ENCODE assay signal across 8 cellular contexts in the genomic region with DNA sequence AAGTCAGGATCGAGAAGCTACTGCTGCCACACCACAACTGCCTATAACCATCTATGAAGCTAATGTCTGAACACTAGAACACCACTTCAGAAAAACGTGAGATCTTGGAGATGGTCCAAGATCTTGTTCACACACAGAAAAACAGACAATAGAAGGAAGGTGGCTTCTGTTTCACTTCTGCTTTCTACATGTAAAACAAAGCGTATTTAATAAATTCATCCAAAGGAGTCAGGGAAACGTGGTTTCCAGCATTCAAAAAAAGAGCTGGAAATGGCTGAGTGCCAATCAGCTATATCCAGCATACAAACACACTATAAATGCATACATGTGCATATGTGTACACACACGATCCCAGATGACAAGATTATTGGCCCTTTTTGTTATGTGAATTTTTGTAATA.
DNase-seq lines count a peak whose midpoint lies in the region; ATAC-seq and TF ChIP-seq lines count a peak whose summit lies in the region.

No MANE protein-coding gene starts in this region.

- H3K27ac ChIP-seq in hepatocyte (no peak overlapping the region), A673 (ENCODE audit: low read depth, low read length, poor library complexity, severe bottlenecking) (no peak overlapping the region), aorta (ENCODE audit: low read depth in 1 of 2, low read length in 2 of 2) (no peak overlapping the region)

- no peaks in the 10 kb centered on the region for H3K79me2 ChIP-seq in hepatocyte

- no peaks in the 10 kb centered on the region for H3K36me3 ChIP-seq in hepatocyte (replicated peaks; ENCODE audit: insufficient read depth, low read depth)
- H3K36me3 ChIP-seq in A673 (ENCODE audit: insufficient read depth, low read length, poor library complexity, severe bottlenecking) = no peaks in the 10 kb centered on the region
- no peaks in the 10 kb centered on the region for H3K36me3 ChIP-seq in aorta (ENCODE audit: control insufficient read depth in 1 of 2, insufficient read depth in 2 of 2, low read length in 1 of 2)

- H3K27me3 Mint-ChIP-seq in activated naive CD4-positive, alpha-beta T cell treated with anti-CD3 and anti-CD28 coated beads, Interleukin-2, amount 50 U/mL, for 24 hours = no peaks in the 10 kb centered on the region

- peak overlapping the region; percentile 30 for H3K4me3 Mint-ChIP-seq in activated naive CD4-positive, alpha-beta T cell treated with anti-CD3 and anti-CD28 coated beads, Interleukin-2, amount 50 U/mL, for 24 hours
- H3K4me3 Mint-ChIP-seq in stimulated activated effector memory CD8-positive, alpha-beta T cell treated with anti-CD3 and anti-CD28 coated beads, Interleukin-12 subunit alpha, Interleukin-12 subunit beta, amount 100 ng/mL, for 72 hours = peak overlapping the region; percentile 44

- WGBS in hepatocyte (ENCODE audit: low lambda C conversion rate, missing lambda C conversion rate) = 69% methylated on average over 5 of the region's 5 CpGs
- WGBS in aorta, 2 donors = 59% methylated on average over 5 of the region's 5 CpGs

- peaks cover 48% of the 10 kb centered on the region for H3K4me1 Mint-ChIP-seq in activated naive CD4-positive, alpha-beta T cell treated with anti-CD3 and anti-CD28 coated beads, Interleukin-2, amount 50 U/mL, for 24 hours
- peaks cover 55% of the 10 kb centered on the region for H3K4me1 Mint-ChIP-seq in stimulated activated effector memory CD8-positive, alpha-beta T cell treated with anti-CD3 and anti-CD28 coated beads, Interleukin-12 subunit alpha, Interleukin-12 subunit beta, amount 100 ng/mL, for 72 hours

- no TSS peak for BruUV-seq in A673 (replicated peaks; lab: Mats Ljungman, UMichigan)

- no peak overlapping the region for H2AFZ ChIP-seq in hepatocyte

- H3K4me2 ChIP-seq in hepatocyte = no peak overlapping the region

- peaks cover 2% of the 10 kb centered on the region for H3K36me3 Mint-ChIP-seq in activated naive CD4-positive, alpha-beta T cell treated with anti-CD3 and anti-CD28 coated beads, Interleukin-2, amount 50 U/mL, for 24 hours
- no peaks in the 10 kb centered on the region for H3K36me3 Mint-ChIP-seq in stimulated activated effector memory CD8-positive, alpha-beta T cell treated with anti-CD3 and anti-CD28 coated beads, Interleukin-12 subunit alpha, Interleukin-12 subunit beta, amount 100 ng/mL, for 72 hours

- intact Hi-C loops in A673 (cut with micrococcal nuclease; ENCODE audit: unreplicated experiment) (no loop called here), aorta (cut with DNase I) (loop anchor here in 1 of 2 donors (5.0 to 10.0 kb wide), 2 partner anchors 189 to 556 kb away; no protein-coding TSS in a partner anchor)

- H3K27me3 ChIP-seq in hepatocyte (no peaks in the 10 kb centered on the region), A673 (replicated peaks; ENCODE audit: insufficient read depth, low read depth, low read length, poor library complexity) (no peaks in the 10 kb centered on the region), aorta (ENCODE audit: control insufficient read depth in 1 of 2, insufficient read depth in 2 of 2, low read length in 1 of 2) (no peaks in the 10 kb centered on the region)

- H3K4me3 ChIP-seq in hepatocyte (no peak overlapping the region), A673 (ENCODE audit: low read depth, low read length, poor library complexity, severe bottlenecking) (no peak overlapping the region), aorta (ENCODE audit: low read length in 2 of 2) (no peak overlapping the region)

- no peaks in the 10 kb centered on the region for H4K20me1 ChIP-seq in hepatocyte (ENCODE audit: insufficient read depth, poor library complexity, severe bottlenecking)

- no peak overlapping the region for H3K27ac Mint-ChIP-seq in activated naive CD4-positive, alpha-beta T cell treated with anti-CD3 and anti-CD28 coated beads, Interleukin-2, amount 50 U/mL, for 24 hours
- no peak overlapping the region for H3K27ac Mint-ChIP-seq in stimulated activated effector memory CD8-positive, alpha-beta T cell treated with anti-CD3 and anti-CD28 coated beads, Interleukin-12 subunit alpha, Interleukin-12 subunit beta, amount 100 ng/mL, for 72 hours

- CTCF ChIA-PET in A673 (lab: Charles Lee) = no interaction called here

- POLR2A ChIA-PET in A673 (lab: Charles Lee; ENCODE audit: low non-redundant PET) = no interaction called here

- H3K4me1 ChIP-seq in hepatocyte (ENCODE audit: insufficient read depth) (no peaks in the 10 kb centered on the region), A673 (ENCODE audit: insufficient read depth, low read length, poor library complexity, severe bottlenecking) (peaks cover 7% of the 10 kb centered on the region), aorta (ENCODE audit: control insufficient read depth in 1 of 2, insufficient read depth in 2 of 2, low read length in 2 of 2) (peaks cover 0 to 3% of the 10 kb centered on the region in 2 donors)

- H3K9me2 ChIP-seq in hepatocyte (replicated peaks; ENCODE audit: insufficient read depth) = no peaks in the 10 kb centered on the region

- H3K9me3 Mint-ChIP-seq in activated naive CD4-positive, alpha-beta T cell treated with anti-CD3 and anti-CD28 coated beads, Interleukin-2, amount 50 U/mL, for 24 hours = no peaks in the 10 kb centered on the region
- peaks cover 7% of the 10 kb centered on the region for H3K9me3 Mint-ChIP-seq in stimulated activated effector memory CD8-positive, alpha-beta T cell treated with anti-CD3 and anti-CD28 coated beads, Interleukin-12 subunit alpha, Interleukin-12 subunit beta, amount 100 ng/mL, for 72 hours

- H3K9me3 ChIP-seq in hepatocyte (ENCODE audit: low read depth) = no peaks in the 10 kb centered on the region
- peaks cover 4% of the 10 kb centered on the region for H3K9me3 ChIP-seq in A673 (ENCODE audit: low read depth, low read length, poor library complexity, severe bottlenecking)
- H3K9me3 ChIP-seq in aorta (ENCODE audit: control insufficient read depth, low read length) = no peaks in the 10 kb centered on the region

- TF ChIP-seq CTCF in hepatocyte (IDR thresholded peaks at IDR 0.05; ENCODE audit: poor library complexity) = no peak
- no peak for TF ChIP-seq CTCF in A673 (conservative IDR thresholded peaks at IDR 0.05; ENCODE audit: low read depth, low read length)

- DNase-seq in activated naive CD4-positive, alpha-beta T cell (lab: John Stamatoyannopoulos, UW) = no peak
- peak; percentile 24 for DNase-seq in NCI-H69 (lab: John Stamatoyannopoulos, UW)
- DNase-seq in stimulated activated effector memory CD8-positive, alpha-beta T cell treated with anti-CD3 and anti-CD28 coated beads, Interleukin-12 subunit alpha, Interleukin-12 subunit beta, amount 100 ng/mL, for 72 hours (ENCODE audit: low spot score in 2 of 2) = no peak
- DNase-seq in hepatocyte (ENCODE audit: low spot score) = no peak
- no peak for DNase-seq in A673 (ENCODE audit: low spot score)
- DNase-seq in aorta = no peak

- ATAC-seq in HG02870 (IDR thresholded peaks at IDR 0.05; ENCODE audit: unreplicated experiment) (peak; percentile 82), aorta (ENCODE audit: low FRiP score) (no peak)
- ATAC-seq in stimulated activated effector memory CD8-positive, alpha-beta T cell treated with anti-CD3 and anti-CD28 coated beads, Interleukin-12 subunit alpha, Interleukin-12 subunit beta, amount 100 ng/mL, for 72 hours = no peak
